Comparison of ENCODE assay signal across 12 cellular contexts in genomic region chr11:70671611-70672010, GRCh38.
DNase-seq lines count a peak whose midpoint lies in the region; ATAC-seq and TF ChIP-seq lines count a peak whose summit lies in the region.
"Had no signal": no experiment of that assay in that cellular context is flagged by ENCODE, and none has a peak within 500 bp of the region (broad histone marks: within the 10 kb centered on the region; RNA-seq: fewer than 3 reads in every experiment).

No MANE protein-coding gene starts in this region.

- no peak overlapping the region for H3K4me3 ChIP-seq in BLaER1 treated with 17β-estradiol and CSF1 and Interleukin-3, amounts not matched to agents 10 nM and 100 nM
- H3K4me3 ChIP-seq in HEK293 (ENCODE audit: low read depth, low read length): no peak overlapping the region
- H3K4me3 ChIP-seq in neuronal stem cell (ENCODE audit: low read length in 2 of 2): no peak overlapping the region
- H3K4me3 ChIP-seq in MG63: no peak overlapping the region

- no peak overlapping the region for H3K27ac ChIP-seq in BLaER1 treated with 17β-estradiol and CSF1 and Interleukin-3, amounts not matched to agents 10 nM and 100 nM
- no peak overlapping the region for H3K27ac ChIP-seq in HEK293 (ENCODE audit: extremely low read depth, low read depth, low read length)
- no peak overlapping the region for H3K27ac ChIP-seq in neuronal stem cell (replicated peaks; ENCODE audit: low read length)

- no peaks in the 10 kb centered on the region for H3K4me1 Mint-ChIP-seq in chondrocyte (ENCODE audit: low read depth)
- H3K4me1 Mint-ChIP-seq in activated T-cell treated with anti-CD3 and anti-CD28 coated beads, Interleukin-2, amount 50 U/mL, for 4 hours (ENCODE audit: low read depth): no peaks in the 10 kb centered on the region
- H3K4me1 Mint-ChIP-seq: B cell; CD8-positive, alpha-beta memory T cell had no signal

- no peak overlapping the region for H3K4ac ChIP-seq in neuronal stem cell (ENCODE audit: low read length)

- no peak for TF ChIP-seq CTCF in HEK293 (tag by site-specific recombination; IDR thresholded peaks at IDR 0.05)
- no peak for TF ChIP-seq CTCF in chondrocyte (IDR thresholded peaks at IDR 0.05)

- no peak overlapping the region for H3K27ac Mint-ChIP-seq in chondrocyte (ENCODE audit: unreplicated experiment)
- H3K27ac Mint-ChIP-seq: B cell had no signal

- H3K4me3 Mint-ChIP-seq in chondrocyte (ENCODE audit: unreplicated experiment): no peak overlapping the region
- H3K4me3 Mint-ChIP-seq in activated T-cell treated with anti-CD3 and anti-CD28 coated beads, Interleukin-2, amount 50 U/mL, for 4 hours: no peak overlapping the region
- H3K4me3 Mint-ChIP-seq: B cell; CD8-positive, alpha-beta memory T cell had no signal

- peaks cover 15% of the 10 kb centered on the region for H3K27me3 Mint-ChIP-seq in chondrocyte (ENCODE audit: low read depth)
- H3K27me3 Mint-ChIP-seq in activated T-cell treated with anti-CD3 and anti-CD28 coated beads, Interleukin-2, amount 50 U/mL, for 4 hours (ENCODE audit: low read depth): peaks cover 10% of the 10 kb centered on the region

- H2AK5ac ChIP-seq in neuronal stem cell (ENCODE audit: low read depth, low read length): no peak overlapping the region

- H4K20me1 ChIP-seq in BLaER1 treated with 17β-estradiol and CSF1 and Interleukin-3, amounts not matched to agents 10 nM and 100 nM: peaks cover 0 to 39% (median 14%) of the 10 kb centered on the region in 11 experiments; a peak in 12 of 22 replicates

- POLR2A ChIA-PET in HEK293 (lab: Yijun Ruan, JAX): no interaction called here

- peak overlapping the region; percentile 29 for H3K18ac ChIP-seq in neuronal stem cell (ENCODE audit: low read length)

- WGBS in neuronal stem cell (ENCODE audit: extremely low coverage in 2 of 2, insufficient read length in 2 of 2, insufficient replicate concordance in 1 of 2), 2 donors: no CpG with 5 or more reads among the region's 5 CpGs

- no peak overlapping the region for H2BK15ac ChIP-seq in neuronal stem cell (ENCODE audit: low read length)

- H3K9me3 ChIP-seq in BLaER1 treated with 17β-estradiol and CSF1 and Interleukin-3, amounts not matched to agents 10 nM and 100 nM (replicated peaks in 1 of 11): no peaks in the 10 kb centered on the region
- H3K9me3 ChIP-seq in HEK293 (ENCODE audit: control insufficient read depth, insufficient read depth, low read depth, low read length) (no peaks in the 10 kb centered on the region), neuronal stem cell (replicated peaks in 1 of 2; ENCODE audit: control insufficient read depth in 2 of 2, insufficient read depth in 1 of 2, low read depth in 1 of 2, low read length in 2 of 2) (peaks cover 0 to 2% of the 10 kb centered on the region in 2 donors), MG63 (no peaks in the 10 kb centered on the region)
- H3K9me3 ChIP-seq: Caco-2 had no signal

- H3K9me3 Mint-ChIP-seq in chondrocyte (ENCODE audit: low read depth): no peaks in the 10 kb centered on the region
- no peaks in the 10 kb centered on the region for H3K9me3 Mint-ChIP-seq in activated T-cell treated with anti-CD3 and anti-CD28 coated beads, Interleukin-2, amount 50 U/mL, for 4 hours

- H2BK5ac ChIP-seq in neuronal stem cell (ENCODE audit: low read length): no peak overlapping the region

- no peak for ATAC-seq in activated T-cell treated with anti-CD3 and anti-CD28 coated beads, Interleukin-2, amount 50 U/mL, for 4 hours

- peak; percentile 60 for DNase-seq in chondrocyte (ENCODE audit: low spot score)
- no peak for DNase-seq in neuronal stem cell (ENCODE audit: low spot score)
- no peak for DNase-seq in MG63
- no peak for DNase-seq in GDM1 (lab: John Stamatoyannopoulos, UW)
- DNase-seq in activated T-cell treated with anti-CD3 and anti-CD28 coated beads, Interleukin-2, amount 50 U/mL, for 4 hours: no peak
- DNase-seq: Caco-2; CD8-positive, alpha-beta memory T cell; IMR-90; KBM-7 had no signal

- no peak overlapping the region for H3K14ac ChIP-seq in neuronal stem cell (ENCODE audit: low read length)

- CTCF ChIA-PET in HEK293 (lab: Yijun Ruan, JAX): no interaction called here

- peaks cover 0 to 28% (median 14%) of the 10 kb centered on the region in 11 experiments; a peak in 11 of 22 replicates for H3K27me3 ChIP-seq in BLaER1 treated with 17β-estradiol and CSF1 and Interleukin-3, amounts not matched to agents 10 nM and 100 nM
- no peaks in the 10 kb centered on the region for H3K27me3 ChIP-seq in neuronal stem cell (ENCODE audit: control insufficient read depth in 3 of 3, insufficient read depth in 3 of 3, low read depth in 1 of 3, low read length in 3 of 3)
- no peaks in the 10 kb centered on the region for H3K27me3 ChIP-seq in MG63

- H3K4me1 ChIP-seq in BLaER1 treated with 17β-estradiol and CSF1 and Interleukin-3, amounts not matched to agents 10 nM and 100 nM: peaks cover 18 to 34% (median 27%) of the 10 kb centered on the region in 10 experiments
- H3K4me1 ChIP-seq in HEK293 (ENCODE audit: control insufficient read depth, insufficient read depth, low read length): no peaks in the 10 kb centered on the region
- H3K4me1 ChIP-seq in neuronal stem cell (ENCODE audit: control insufficient read depth in 2 of 2, insufficient read depth in 1 of 2, low read depth in 1 of 2, low read length in 2 of 2): peaks cover 2 to 7% of the 10 kb centered on the region in 2 donors
- H3K4me1 ChIP-seq: Caco-2 had no signal

- no peak overlapping the region for H4K8ac ChIP-seq in neuronal stem cell (ENCODE audit: low read depth, low read length)

- H2AFZ ChIP-seq in neuronal stem cell (ENCODE audit: low read length): no peak overlapping the region

- no peak overlapping the region for H4K91ac ChIP-seq in neuronal stem cell (ENCODE audit: low read depth, low read length, poor library complexity)

- no peak overlapping the region for H2BK12ac ChIP-seq in neuronal stem cell (ENCODE audit: low read length)

- no peak overlapping the region for H2BK120ac ChIP-seq in neuronal stem cell (ENCODE audit: low read depth, low read length)

- H3K79me1 ChIP-seq in neuronal stem cell (ENCODE audit: low read depth, low read length): peaks cover 2% of the 10 kb centered on the region

- no peaks in the 10 kb centered on the region for H3K36me3 ChIP-seq in BLaER1 treated with 17β-estradiol and CSF1 and Interleukin-3, amounts not matched to agents 10 nM and 100 nM
- H3K36me3 ChIP-seq in HEK293 (ENCODE audit: control insufficient read depth in 2 of 2, insufficient read depth in 1 of 2, low read length in 2 of 2): no peaks in the 10 kb centered on the region
- no peaks in the 10 kb centered on the region for H3K36me3 ChIP-seq in neuronal stem cell (replicated peaks in 1 of 2; ENCODE audit: control insufficient read depth in 2 of 2, insufficient read depth in 2 of 2, low read length in 2 of 2)
- no peaks in the 10 kb centered on the region for H3K36me3 ChIP-seq in MG63

- H3K23ac ChIP-seq in neuronal stem cell (ENCODE audit: low read depth, low read length, poor library complexity): no peak overlapping the region

- H3K36me3 Mint-ChIP-seq in chondrocyte (ENCODE audit: low read depth): no peaks in the 10 kb centered on the region
- H3K36me3 Mint-ChIP-seq in activated T-cell treated with anti-CD3 and anti-CD28 coated beads, Interleukin-2, amount 50 U/mL, for 4 hours (ENCODE audit: insufficient read depth): no peaks in the 10 kb centered on the region
- H3K36me3 Mint-ChIP-seq: CD8-positive, alpha-beta memory T cell had no signal

- peak overlapping the region; percentile 81 to 98 (median 96) for H3K4me2 ChIP-seq in BLaER1 treated with 17β-estradiol and CSF1 and Interleukin-3, amounts not matched to agents 10 nM and 100 nM
- no peak overlapping the region for H3K4me2 ChIP-seq in neuronal stem cell (ENCODE audit: insufficient read depth, low read length, poor library complexity, severe bottlenecking)

- no peak overlapping the region for H3K9ac ChIP-seq in BLaER1 treated with 17β-estradiol and CSF1 and Interleukin-3, amounts not matched to agents 10 nM and 100 nM
- H3K9ac ChIP-seq in neuronal stem cell (ENCODE audit: low read depth, low read length, poor library complexity): no peak overlapping the region

TF ChIP-seq in HEK293, 187 proteins besides CTCF, POLR2A, EP300 and RAD21:
- TF ChIP-seq GLI4 (tag by site-specific recombination; IDR thresholded peaks at IDR 0.05) (no peak), OVOL3 (tag by site-specific recombination; IDR thresholded peaks at IDR 0.05) (no peak), ZFHX2 (tag by site-specific recombination; conservative IDR thresholded peaks at IDR 0.05) (peak; percentile 23; the same call in 1 of the 2 replicates), ZNF114 (tag by site-specific recombination; IDR thresholded peaks at IDR 0.05) (no peak), ZNF768 (tag by site-specific recombination; IDR thresholded peaks at IDR 0.05) (no peak)
- TF ChIP-seq, protein P1, sequence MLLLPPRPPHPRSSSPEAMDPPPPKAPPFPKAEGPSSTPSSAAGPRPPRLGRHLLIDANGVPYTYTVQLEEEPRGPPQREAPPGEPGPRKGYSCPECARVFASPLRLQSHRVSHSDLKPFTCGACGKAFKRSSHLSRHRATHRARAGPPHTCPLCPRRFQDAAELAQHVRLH (tag by site-specific recombination; IDR thresholded peaks at IDR 0.05): no peak
